In genomic region chr15:64110945-64111678, GRCh38 we compare ENCODE assay signal across 12 cellular contexts. TPM values are rescaled to one million over a fixed set of nuclear protein-coding genes. Genes with fewer than 3 reads are reported as not detected.
A peak's percentile ranks its signal among the peaks of the same experiment; 100 is the strongest.
DNase-seq lines count a peak whose midpoint lies in the region; ATAC-seq and TF ChIP-seq lines count a peak whose summit lies in the region.
"Had no signal": no experiment of that assay in that cellular context is flagged by ENCODE, and none has a peak within 500 bp of the region (broad histone marks: within the 10 kb centered on the region; RNA-seq: fewer than 3 reads in every experiment).

No MANE protein-coding gene starts in this region.

- peaks cover 16% of the 10 kb centered on the region for H3K4me1 ChIP-seq in CD4-positive, CD25-positive, alpha-beta regulatory T cell (ENCODE audit: control insufficient read depth, insufficient read depth, low read length, poor library complexity, severe bottlenecking)
- H3K4me1 ChIP-seq in prostate gland (replicated peaks): no peaks in the 10 kb centered on the region
- H3K4me1 ChIP-seq in SJCRH30: no peaks in the 10 kb centered on the region

- H3K36me3 Mint-ChIP-seq in CD4-positive, CD25-positive, alpha-beta regulatory T cell: peaks cover 29% of the 10 kb centered on the region
- H3K36me3 Mint-ChIP-seq in activated CD4-positive, alpha-beta memory T cell treated with anti-CD3 and anti-CD28 coated beads, Interleukin-2, amount 10 ng/mL, durations not matched to agents 7 days and 5 days (ENCODE audit: low read depth): peaks cover 35% of the 10 kb centered on the region
- peaks cover 16% of the 10 kb centered on the region in 2 donors for H3K36me3 Mint-ChIP-seq in naive B cell
- H3K36me3 Mint-ChIP-seq in activated T-helper 2 cell treated with anti-CD3 and anti-CD28 coated beads, Interferon-gamma antibody, Interleukin-2, Interleukin-4, amounts not matched to agents 10 μg/mL and 5 μg/mL and 100 μg/mL, durations not matched to agents 14 hours and 24 hours and 36 hours (ENCODE audit: low read depth): peaks cover 29% of the 10 kb centered on the region

- no peaks in the 10 kb centered on the region for H3K9me3 ChIP-seq in CD4-positive, CD25-positive, alpha-beta regulatory T cell (ENCODE audit: control insufficient read depth in 2 of 2, low read length in 2 of 2)
- H3K9me3 ChIP-seq in prostate gland (no peaks in the 10 kb centered on the region), SJCRH30 (replicated peaks) (no peaks in the 10 kb centered on the region)
- H3K9me3 ChIP-seq: testis had no signal

- H3K27me3 Mint-ChIP-seq in CD4-positive, CD25-positive, alpha-beta regulatory T cell: no peaks in the 10 kb centered on the region
- no peaks in the 10 kb centered on the region for H3K27me3 Mint-ChIP-seq in activated CD4-positive, alpha-beta memory T cell treated with anti-CD3 and anti-CD28 coated beads, Interleukin-2, amount 10 ng/mL, durations not matched to agents 7 days and 5 days
- no peaks in the 10 kb centered on the region for H3K27me3 Mint-ChIP-seq in naive B cell
- H3K27me3 Mint-ChIP-seq in activated T-helper 2 cell treated with anti-CD3 and anti-CD28 coated beads, Interferon-gamma antibody, Interleukin-2, Interleukin-4, amounts not matched to agents 10 μg/mL and 5 μg/mL and 100 μg/mL, durations not matched to agents 14 hours and 24 hours and 36 hours (ENCODE audit: low read depth): no peaks in the 10 kb centered on the region

- CTCF ChIA-PET in activated CD4-positive, alpha-beta memory T cell treated with anti-CD3 and anti-CD28 coated beads, Interleukin-2, amount 10 ng/mL, durations not matched to agents 7 days and 5 days (lab: Charles Lee): interaction anchor here (0.9 to 2.5 kb wide), 5 partner anchors 16 to 501 kb away, joined by 3 to 9 read pairs (median 5); partner anchors contain the start of genes CIAO2A and SNX1

- peak; percentile 71 to 91 for ATAC-seq in CD4-positive, CD25-positive, alpha-beta regulatory T cell (ENCODE audit: low read depth in 2 of 2)
- peak; percentile 53 for ATAC-seq in GM18868 (IDR thresholded peaks at IDR 0.05; ENCODE audit: unreplicated experiment)
- peak; percentile 98 to 99 for ATAC-seq in naive B cell (ENCODE audit: low read depth in 2 of 2)

- peak overlapping the region; percentile 53 for H3K27ac ChIP-seq in CD4-positive, CD25-positive, alpha-beta regulatory T cell (ENCODE audit: insufficient read depth, low read length, poor library complexity, severe bottlenecking)
- no peak overlapping the region for H3K27ac ChIP-seq in prostate gland
- no peak overlapping the region for H3K27ac ChIP-seq in SJCRH30
- H3K27ac ChIP-seq: C4-2B, testis had no signal

- H3K27me3 ChIP-seq in CD4-positive, CD25-positive, alpha-beta regulatory T cell (ENCODE audit: control insufficient read depth, insufficient read depth, low read length): no peaks in the 10 kb centered on the region
- H3K27me3 ChIP-seq in prostate gland (replicated peaks; ENCODE audit: insufficient read depth): no peaks in the 10 kb centered on the region
- H3K27me3 ChIP-seq in SJCRH30: no peaks in the 10 kb centered on the region
- H3K27me3 ChIP-seq: testis had no signal

- DNase-seq in CD4-positive, CD25-positive, alpha-beta regulatory T cell: peak in 2 of 3 donors; percentile 28 to 70
- DNase-seq in activated CD4-positive, alpha-beta memory T cell treated with anti-CD3 and anti-CD28 coated beads, Interleukin-2, amount 10 ng/mL, durations not matched to agents 7 days and 5 days: no peak
- DNase-seq in naive B cell (peak; percentile 72), prostate gland (ENCODE audit: low spot score) (no peak), cardiac septum (ENCODE audit: low spot score) (no peak), SJCRH30 (no peak)
- DNase-seq in activated T-helper 2 cell treated with anti-CD3 and anti-CD28 coated beads, Interferon-gamma antibody, Interleukin-2, Interleukin-4, amounts not matched to agents 10 μg/mL and 5 μg/mL and 100 μg/mL, durations not matched to agents 14 hours and 24 hours and 36 hours (ENCODE audit: low spot score): no peak
- DNase-seq: NCI-H146; NK-92 treated with Interleukin-12 subunit alpha and Interleukin-12 subunit beta, amount 100 ng/mL, for 24 hours; testis had no signal

- 84% methylated on average over 3 of the region's 3 CpGs for WGBS in prostate gland

- no peak for TF ChIP-seq CTCF in prostate gland (IDR thresholded peaks at IDR 0.05)

- peaks cover 25 to 56% (median 49%) of the 10 kb centered on the region in 4 donors for H3K4me1 Mint-ChIP-seq in CD4-positive, CD25-positive, alpha-beta regulatory T cell
- H3K4me1 Mint-ChIP-seq in activated CD4-positive, alpha-beta memory T cell treated with anti-CD3 and anti-CD28 coated beads, Interleukin-2, amount 10 ng/mL, durations not matched to agents 7 days and 5 days: peaks cover 34% of the 10 kb centered on the region
- H3K4me1 Mint-ChIP-seq in naive B cell: peaks cover 54 to 85% (median 77%) of the 10 kb centered on the region in 3 donors
- peaks cover 17% of the 10 kb centered on the region for H3K4me1 Mint-ChIP-seq in activated T-helper 2 cell treated with anti-CD3 and anti-CD28 coated beads, Interferon-gamma antibody, Interleukin-2, Interleukin-4, amounts not matched to agents 10 μg/mL and 5 μg/mL and 100 μg/mL, durations not matched to agents 14 hours and 24 hours and 36 hours (ENCODE audit: low read depth)

- intact Hi-C loops in activated T-helper 2 cell treated with anti-CD3 and anti-CD28 coated beads, Interferon-gamma antibody, Interleukin-2, Interleukin-4, amounts not matched to agents 10 μg/mL and 5 μg/mL and 100 μg/mL, durations not matched to agents 14 hours and 24 hours and 36 hours (cut with micrococcal nuclease): no loop called here
- intact Hi-C loops in prostate gland (cut with DNase I): no loop called here
- intact Hi-C loops in cardiac septum (cut with DNase I): no loop called here

- H3K27ac Mint-ChIP-seq in CD4-positive, CD25-positive, alpha-beta regulatory T cell: peak overlapping the region; percentile 20 to 91 (median 45)
- H3K27ac Mint-ChIP-seq in activated CD4-positive, alpha-beta memory T cell treated with anti-CD3 and anti-CD28 coated beads, Interleukin-2, amount 10 ng/mL, durations not matched to agents 7 days and 5 days: peak overlapping the region; percentile 53
- H3K27ac Mint-ChIP-seq in naive B cell: peak overlapping the region; percentile 85 to 96 (median 90)
- H3K27ac Mint-ChIP-seq in activated T-helper 2 cell treated with anti-CD3 and anti-CD28 coated beads, Interferon-gamma antibody, Interleukin-2, Interleukin-4, amounts not matched to agents 10 μg/mL and 5 μg/mL and 100 μg/mL, durations not matched to agents 14 hours and 24 hours and 36 hours: no peak overlapping the region

- H3K9me3 Mint-ChIP-seq in CD4-positive, CD25-positive, alpha-beta regulatory T cell: peaks cover 0 to 2% (median 0%) of the 10 kb centered on the region in 7 donors
- H3K9me3 Mint-ChIP-seq in activated CD4-positive, alpha-beta memory T cell treated with anti-CD3 and anti-CD28 coated beads, Interleukin-2, amount 10 ng/mL, durations not matched to agents 7 days and 5 days: no peaks in the 10 kb centered on the region
- H3K9me3 Mint-ChIP-seq in naive B cell: no peaks in the 10 kb centered on the region
- H3K9me3 Mint-ChIP-seq in activated T-helper 2 cell treated with anti-CD3 and anti-CD28 coated beads, Interferon-gamma antibody, Interleukin-2, Interleukin-4, amounts not matched to agents 10 μg/mL and 5 μg/mL and 100 μg/mL, durations not matched to agents 14 hours and 24 hours and 36 hours: no peaks in the 10 kb centered on the region

- POLR2A ChIA-PET in activated CD4-positive, alpha-beta memory T cell treated with anti-CD3 and anti-CD28 coated beads, Interleukin-2, amount 10 ng/mL, durations not matched to agents 7 days and 5 days (lab: Charles Lee): interaction anchor here (0.8 to 2.9 kb wide), 10 partner anchors 8 to 359 kb away, joined by 3 to 10 read pairs (median 3); partner anchors contain the start of genes CIAO2A, PPIB and SNX1

- peaks cover 40% of the 10 kb centered on the region for H3K36me3 ChIP-seq in CD4-positive, CD25-positive, alpha-beta regulatory T cell (ENCODE audit: control insufficient read depth, insufficient read depth, low read length)
- H3K36me3 ChIP-seq in prostate gland (peaks cover 0 to 6% of the 10 kb centered on the region in 2 donors), SJCRH30 (peaks cover 28% of the 10 kb centered on the region)

- H3K4me3 ChIP-seq in CD4-positive, CD25-positive, alpha-beta regulatory T cell (ENCODE audit: low read depth, low read length): peak overlapping the region; percentile 4
- H3K4me3 ChIP-seq in prostate gland: no peak overlapping the region
- no peak overlapping the region for H3K4me3 ChIP-seq in SJCRH30
- H3K4me3 ChIP-seq: testis had no signal

- no peak for TF ChIP-seq POLR2A in prostate gland (IDR thresholded peaks at IDR 0.05)

- H3K4me3 Mint-ChIP-seq in CD4-positive, CD25-positive, alpha-beta regulatory T cell: peak overlapping the region in 2 of 4 donors; percentile 18 to 38
- no peak overlapping the region for H3K4me3 Mint-ChIP-seq in activated CD4-positive, alpha-beta memory T cell treated with anti-CD3 and anti-CD28 coated beads, Interleukin-2, amount 10 ng/mL, durations not matched to agents 7 days and 5 days
- H3K4me3 Mint-ChIP-seq in naive B cell: peak overlapping the region; percentile 20 to 86 (median 76)
- no peak overlapping the region for H3K4me3 Mint-ChIP-seq in activated T-helper 2 cell treated with anti-CD3 and anti-CD28 coated beads, Interferon-gamma antibody, Interleukin-2, Interleukin-4, amounts not matched to agents 10 μg/mL and 5 μg/mL and 100 μg/mL, durations not matched to agents 14 hours and 24 hours and 36 hours (ENCODE audit: low read depth)

RNA-seq across cellular contexts. Expression of gene SNX1, which starts 15.3 kb away (rescaled TPM):
- total RNA-seq in CD4-positive, CD25-positive, alpha-beta regulatory T cell: 112 TPM
- 10 to 100 TPM; 58.3 to 72.7 (median 65.0) TPM for polyA plus RNA-seq in CD4-positive, CD25-positive, alpha-beta regulatory T cell
- total RNA-seq in activated CD4-positive, alpha-beta memory T cell treated with anti-CD3 and anti-CD28 coated beads, Interleukin-2, amount 10 ng/mL, durations not matched to agents 7 days and 5 days: 100 to 1,000 TPM; 115 to 129 TPM
- polyA plus RNA-seq in naive B cell (ENCODE audit: low read depth in 6 of 6): 100 to 1,000 TPM in 2 of 6 donors, 10 to 100 TPM in 4; 56.3 to 109 (median 78.0) TPM
- 116 and 117 TPM in 2 replicates for total RNA-seq in activated T-helper 2 cell treated with anti-CD3 and anti-CD28 coated beads, Interferon-gamma antibody, Interleukin-2, Interleukin-4, amounts not matched to agents 10 μg/mL and 5 μg/mL and 100 μg/mL, durations not matched to agents 14 hours and 24 hours and 36 hours
- 100 to 1,000 TPM; 109 to 110 TPM for total RNA-seq in prostate gland
- total RNA-seq in cardiac septum: 111 TPM
- 38.9 and 46.6 TPM in 2 replicates for total RNA-seq in SJCRH30 (2014; rRNA removed; shearing (Covaris generic))

RNA-seq across cellular contexts. Expression of gene CIAO2A, which starts 17.5 kb away (rescaled TPM):
- 25.8 TPM for total RNA-seq in CD4-positive, CD25-positive, alpha-beta regulatory T cell
- 100 to 1,000 TPM in 3 of 4 donors, 10 to 100 TPM in 1; 87.3 to 124 (median 106) TPM for polyA plus RNA-seq in CD4-positive, CD25-positive, alpha-beta regulatory T cell
- total RNA-seq in activated CD4-positive, alpha-beta memory T cell treated with anti-CD3 and anti-CD28 coated beads, Interleukin-2, amount 10 ng/mL, durations not matched to agents 7 days and 5 days: 10 to 100 TPM; 74.4 to 85.0 TPM
- 100 to 1,000 TPM; 260 to 473 (median 320) TPM for polyA plus RNA-seq in naive B cell (ENCODE audit: low read depth in 6 of 6)
- 76.1 and 78.3 TPM in 2 replicates for total RNA-seq in activated T-helper 2 cell treated with anti-CD3 and anti-CD28 coated beads, Interferon-gamma antibody, Interleukin-2, Interleukin-4, amounts not matched to agents 10 μg/mL and 5 μg/mL and 100 μg/mL, durations not matched to agents 14 hours and 24 hours and 36 hours
- 100 to 1,000 TPM in 1 of 2 donors, 10 to 100 TPM in 1; 47.2 to 133 TPM for total RNA-seq in prostate gland
- total RNA-seq in cardiac septum: 46.9 TPM
- total RNA-seq in SJCRH30 (2014; rRNA removed; shearing (Covaris generic)): 126 and 143 TPM in 2 replicates

RNA-seq across cellular contexts. Expression of gene SNX22, which starts 40.4 kb away (rescaled TPM):
- 0.20 TPM for total RNA-seq in CD4-positive, CD25-positive, alpha-beta regulatory T cell
- 1 to 10 TPM in 2 of 4 donors, under 1 TPM in 2; 0.85 to 1.4 (median 1.2) TPM for polyA plus RNA-seq in CD4-positive, CD25-positive, alpha-beta regulatory T cell
- total RNA-seq in activated CD4-positive, alpha-beta memory T cell treated with anti-CD3 and anti-CD28 coated beads, Interleukin-2, amount 10 ng/mL, durations not matched to agents 7 days and 5 days: under 1 TPM; 0.55 to 0.68 TPM
- polyA plus RNA-seq in naive B cell (ENCODE audit: low read depth in 6 of 6): 10 to 100 TPM; 55.7 to 95.8 (median 59.7) TPM
- total RNA-seq in activated T-helper 2 cell treated with anti-CD3 and anti-CD28 coated beads, Interferon-gamma antibody, Interleukin-2, Interleukin-4, amounts not matched to agents 10 μg/mL and 5 μg/mL and 100 μg/mL, durations not matched to agents 14 hours and 24 hours and 36 hours: 0.98 and 1.4 TPM in 2 replicates
- total RNA-seq in prostate gland (10 to 100 TPM; 12.2 to 15.9 TPM), cardiac septum (1.5 TPM)
- 1.5 and 1.6 TPM in 2 replicates for total RNA-seq in SJCRH30 (2014; rRNA removed; shearing (Covaris generic))

RNA-seq across cellular contexts. Expression of gene PPIB, which starts 51.7 kb away (rescaled TPM):
- 171 TPM for total RNA-seq in CD4-positive, CD25-positive, alpha-beta regulatory T cell
- 100 to 1,000 TPM; 516 to 624 (median 569) TPM for polyA plus RNA-seq in CD4-positive, CD25-positive, alpha-beta regulatory T cell
- 100 to 1,000 TPM; 392 to 410 TPM for total RNA-seq in activated CD4-positive, alpha-beta memory T cell treated with anti-CD3 and anti-CD28 coated beads, Interleukin-2, amount 10 ng/mL, durations not matched to agents 7 days and 5 days
- 100 to 1,000 TPM; 419 to 599 (median 451) TPM for polyA plus RNA-seq in naive B cell (ENCODE audit: low read depth in 6 of 6)
- 457 and 465 TPM in 2 replicates for total RNA-seq in activated T-helper 2 cell treated with anti-CD3 and anti-CD28 coated beads, Interferon-gamma antibody, Interleukin-2, Interleukin-4, amounts not matched to agents 10 μg/mL and 5 μg/mL and 100 μg/mL, durations not matched to agents 14 hours and 24 hours and 36 hours
- 100 to 1,000 TPM; 372 to 624 TPM for total RNA-seq in prostate gland
- total RNA-seq in cardiac septum: 121 TPM
- 277 and 308 TPM in 2 replicates for total RNA-seq in SJCRH30 (2014; rRNA removed; shearing (Covaris generic))

Comparison
In these comparisons a context has a peak if more than half of its experiments do, and no peak if none do; other contexts are left out.
1. DNase-seq: peak in CD4-positive, CD25-positive, alpha-beta regulatory T cell (2 of 3) and naive B cell (single experiment); none in activated CD4-positive, alpha-beta memory T cell treated with anti-CD3 and anti-CD28 coated beads, Interleukin-2, amount 10 ng/mL, durations not matched to agents 7 days and 5 days (single experiment), activated T-helper 2 cell treated with anti-CD3 and anti-CD28 coated beads, Interferon-gamma antibody, Interleukin-2, Interleukin-4, amounts not matched to agents 10 μg/mL and 5 μg/mL and 100 μg/mL, durations not matched to agents 14 hours and 24 hours and 36 hours (single experiment), prostate gland (single experiment), cardiac septum (single experiment) and SJCRH30 (0 of 2).
2. H3K4me3 Mint-ChIP-seq: peak in naive B cell (8 of 8); none in activated CD4-positive, alpha-beta memory T cell treated with anti-CD3 and anti-CD28 coated beads, Interleukin-2, amount 10 ng/mL, durations not matched to agents 7 days and 5 days (single experiment) and activated T-helper 2 cell treated with anti-CD3 and anti-CD28 coated beads, Interferon-gamma antibody, Interleukin-2, Interleukin-4, amounts not matched to agents 10 μg/mL and 5 μg/mL and 100 μg/mL, durations not matched to agents 14 hours and 24 hours and 36 hours (single experiment).
3. Peak in every context shown above with its lines, with median percentiles within 50 percentile points of each other: ATAC-seq.